8 cellular contexts compared by ENCODE assay signal in the genomic region with DNA sequence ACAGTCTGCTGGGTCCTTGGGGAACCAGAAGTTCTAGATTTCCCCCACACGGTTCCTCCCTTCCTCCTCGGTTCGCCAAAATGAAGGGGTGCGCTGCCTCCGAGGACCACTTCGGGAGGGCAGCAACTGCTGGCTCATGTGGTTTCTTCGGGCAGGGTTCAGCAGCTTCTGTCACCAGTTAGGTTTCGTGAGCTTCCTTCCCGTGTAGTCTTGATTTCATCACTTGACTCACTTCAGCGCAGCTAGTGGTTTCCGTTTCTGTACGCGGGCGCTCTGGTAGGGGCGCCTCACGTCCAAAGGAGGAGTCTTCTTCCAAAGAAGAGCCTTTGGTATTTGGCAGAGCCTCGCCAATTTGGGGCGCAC. TPM values are rescaled to one million over a fixed set of nuclear protein-coding genes. Genes with fewer than 3 reads are reported as not detected.
A peak's percentile ranks its signal among the peaks of the same experiment; 100 is the strongest.
DNase-seq lines count a peak whose midpoint lies in the region; ATAC-seq, FAIRE-seq and TF ChIP-seq lines count a peak whose summit lies in the region.

No MANE protein-coding gene starts in this region.

- peak overlapping the region; percentile 87 for H2AFZ ChIP-seq in astrocyte (ENCODE audit: low read depth, low read length)

- POLR2A ChIA-PET in HEK293T (lab: Yijun Ruan, JAX), result no interaction called here

- H3K27ac Mint-ChIP-seq in astrocyte (ENCODE audit: unreplicated experiment), result peak overlapping the region; percentile 77

- peaks cover 0 to 44% (median 34%) of the 10 kb centered on the region in 11 experiments; a peak in 15 of 22 replicates for H4K20me1 ChIP-seq in BLaER1 treated with 17β-estradiol and CSF1 and Interleukin-3, amounts not matched to agents 10 nM and 100 nM
- no peaks in the 10 kb centered on the region for H4K20me1 ChIP-seq in astrocyte (ENCODE audit: insufficient read depth, low read length)

- ATAC-seq in HG03342 (IDR thresholded peaks at IDR 0.05; ENCODE audit: unreplicated experiment), result peak; percentile 97

- H3K4me1 Mint-ChIP-seq in astrocyte (ENCODE audit: low read depth, unreplicated experiment), result peaks cover 30% of the 10 kb centered on the region

- no peaks in the 10 kb centered on the region for H3K27me3 Mint-ChIP-seq in astrocyte (ENCODE audit: low read depth, unreplicated experiment)

- peaks cover 4% of the 10 kb centered on the region for H3K9me3 Mint-ChIP-seq in astrocyte (ENCODE audit: unreplicated experiment)

- peak overlapping the region; percentile 84 to 97 (median 93) for H3K4me3 ChIP-seq in BLaER1 treated with 17β-estradiol and CSF1 and Interleukin-3, amounts not matched to agents 10 nM and 100 nM
- H3K4me3 ChIP-seq in astrocyte (ENCODE audit: insufficient read depth, low read depth, low read length) (peak overlapping the region; percentile 59), iPS-15b (ENCODE audit: low read depth, low read length) (peak overlapping the region; percentile 86), skin epidermis (peak overlapping the region; percentile 53 to 79 (median 64))

- H3K27me3 ChIP-seq in BLaER1 treated with 17β-estradiol and CSF1 and Interleukin-3, amounts not matched to agents 10 nM and 100 nM, result peaks cover 0 to 26% (median 14%) of the 10 kb centered on the region in 11 experiments; a peak in 13 of 22 replicates
- H3K27me3 ChIP-seq in astrocyte (ENCODE audit: insufficient read depth, low read length) (no peaks in the 10 kb centered on the region), iPS-15b (ENCODE audit: control insufficient read depth, insufficient read depth, low read length) (no peaks in the 10 kb centered on the region)

- peaks cover 0 to 20% (median 4%) of the 10 kb centered on the region in 11 experiments; a peak in 9 of 22 replicates for H3K36me3 ChIP-seq in BLaER1 treated with 17β-estradiol and CSF1 and Interleukin-3, amounts not matched to agents 10 nM and 100 nM
- H3K36me3 ChIP-seq in astrocyte (ENCODE audit: insufficient read depth, low read length) (no peaks in the 10 kb centered on the region), iPS-15b (ENCODE audit: control insufficient read depth, insufficient read depth, low read length) (no peaks in the 10 kb centered on the region)

- no peak for FAIRE-seq in astrocyte (lab: Jason Lieb, UNC)

- no peaks in the 10 kb centered on the region for H3K79me2 ChIP-seq in astrocyte (ENCODE audit: insufficient read depth, low read length)

- peaks cover 0 to 8% (median 1%) of the 10 kb centered on the region in 11 experiments; a peak in 9 of 22 replicates for H3K9me3 ChIP-seq in BLaER1 treated with 17β-estradiol and CSF1 and Interleukin-3, amounts not matched to agents 10 nM and 100 nM (replicated peaks in 1 of 11)
- H3K9me3 ChIP-seq in astrocyte (ENCODE audit: insufficient read depth, low read depth, low read length) (no peaks in the 10 kb centered on the region), iPS-15b (ENCODE audit: control insufficient read depth, insufficient read depth, low read length) (no peaks in the 10 kb centered on the region)

- peak overlapping the region; percentile 85 to 97 (median 92) for H3K9ac ChIP-seq in BLaER1 treated with 17β-estradiol and CSF1 and Interleukin-3, amounts not matched to agents 10 nM and 100 nM
- H3K9ac ChIP-seq in astrocyte (ENCODE audit: low read length), result peak overlapping the region; percentile 61
- H3K9ac ChIP-seq in iPS-15b (ENCODE audit: low read depth, low read length), result peak overlapping the region; percentile 89

- DNase-seq in GM19238 (ENCODE audit: insufficient read length, low spot score), result peak; percentile 44
- peak; percentile 63 for DNase-seq in RPMI8226
- peak; percentile 32 for DNase-seq in astrocyte (ENCODE audit: low read depth)
- no peak for DNase-seq in HEK293T (ENCODE audit: extremely low spot score)

- no peak for TF ChIP-seq CTCF in astrocyte (IDR thresholded peaks at IDR 0.05; ENCODE audit: insufficient read depth, low read depth, low read length)

- peak overlapping the region; percentile 78 to 96 (median 87) for H3K4me2 ChIP-seq in BLaER1 treated with 17β-estradiol and CSF1 and Interleukin-3, amounts not matched to agents 10 nM and 100 nM
- H3K4me2 ChIP-seq in astrocyte (ENCODE audit: low read length), result peak overlapping the region; percentile 88

- peaks cover 21 to 61% (median 36%) of the 10 kb centered on the region in 10 experiments for H3K4me1 ChIP-seq in BLaER1 treated with 17β-estradiol and CSF1 and Interleukin-3, amounts not matched to agents 10 nM and 100 nM
- peaks cover 25% of the 10 kb centered on the region for H3K4me1 ChIP-seq in astrocyte (ENCODE audit: insufficient read depth, low read length)
- H3K4me1 ChIP-seq in iPS-15b (ENCODE audit: control insufficient read depth, insufficient read depth, low read length), result peaks cover 24% of the 10 kb centered on the region

- peak overlapping the region; percentile 91 for H3K4me3 Mint-ChIP-seq in astrocyte (ENCODE audit: unreplicated experiment)

- CTCF ChIA-PET in HEK293T (lab: Yijun Ruan, JAX), result no interaction called here

- H3K27ac ChIP-seq in BLaER1 treated with 17β-estradiol and CSF1 and Interleukin-3, amounts not matched to agents 10 nM and 100 nM, result peak overlapping the region; percentile 44 to 98 (median 95); a peak in 21 of 22 replicates
- H3K27ac ChIP-seq in astrocyte (ENCODE audit: low read depth, low read length) (no peak overlapping the region), skin epidermis (peak overlapping the region in 20 of 21 experiments; percentile 66 to 92 (median 82))

- H3K36me3 Mint-ChIP-seq in astrocyte (ENCODE audit: low read depth, unreplicated experiment), result no peaks in the 10 kb centered on the region

TF ChIP-seq in HEK293T, 16 proteins besides CTCF, POLR2A, EP300 and RAD21:
- TF ChIP-seq TARDBP (IDR thresholded peaks at IDR 0.05), result no peak
- TF ChIP-seq FOXM1 (IDR thresholded peaks at IDR 0.05; ENCODE audit: borderline replicate concordance), result no peak

RNA-seq across cellular contexts. Expression of a gene that starts 0.5 kb away (rescaled TPM):
- 16.4 and 19.9 TPM in 2 replicates for total RNA-seq in astrocyte
